Comparison of ENCODE assay signal across 27 cellular contexts in genomic region chr1:117623141-117623540, GRCh38. TPM values are rescaled to one million over a fixed set of nuclear protein-coding genes. Genes with fewer than 3 reads are reported as not detected.
A peak's percentile ranks its signal among the peaks of the same experiment; 100 is the strongest.
DNase-seq lines count a peak whose midpoint lies in the region; ATAC-seq and TF ChIP-seq lines count a peak whose summit lies in the region.
"Had no signal": no experiment of that assay in that cellular context is flagged by ENCODE, and none has a peak within 500 bp of the region (broad histone marks: within the 10 kb centered on the region; RNA-seq: fewer than 3 reads in every experiment).

No MANE protein-coding gene starts in this region.

- H3K27ac ChIP-seq in body of pancreas (peak overlapping the region; percentile 16 to 92 (median 54)), right cardiac atrium (ENCODE audit: low read length) (no peak overlapping the region)
- H3K27ac ChIP-seq: 22Rv1, C4-2B, GM23248, HL-60, RWPE1 had no signal

- H3K36me3 Mint-ChIP-seq in progenitor cell of endocrine pancreas (ENCODE audit: insufficient read depth), result peaks cover 34% of the 10 kb centered on the region
- H3K36me3 Mint-ChIP-seq in activated T-helper 1 cell treated with anti-CD3 and anti-CD28 coated beads, Interleukin-12 subunit alpha, Interleukin-12 subunit beta, Interleukin-2, Interleukin-4 antibody, amounts not matched to agents 30 ng/mL and 10 ng/mL and 1 ng/mL, durations not matched to agents 14 hours and 24 hours and 36 hours (ENCODE audit: low read depth), result peaks cover 42% of the 10 kb centered on the region

- H3K27me3 ChIP-seq in body of pancreas (no peaks in the 10 kb centered on the region), right cardiac atrium (ENCODE audit: control insufficient read depth, insufficient read depth) (no peaks in the 10 kb centered on the region)

- H3K4me3 ChIP-seq in body of pancreas (no peak overlapping the region), right cardiac atrium (ENCODE audit: low read length) (no peak overlapping the region)
- H3K4me3 ChIP-seq: GM23248 had no signal

- no peaks in the 10 kb centered on the region for H3K36me3 ChIP-seq in body of pancreas (replicated peaks in 1 of 2; ENCODE audit: insufficient read depth in 1 of 2, low read depth in 2 of 2)

- no peak overlapping the region for H3K4me3 Mint-ChIP-seq in progenitor cell of endocrine pancreas (ENCODE audit: low read depth)
- no peak overlapping the region for H3K4me3 Mint-ChIP-seq in activated T-helper 1 cell treated with anti-CD3 and anti-CD28 coated beads, Interleukin-12 subunit alpha, Interleukin-12 subunit beta, Interleukin-2, Interleukin-4 antibody, amounts not matched to agents 30 ng/mL and 10 ng/mL and 1 ng/mL, durations not matched to agents 14 hours and 24 hours and 36 hours
- H3K4me3 Mint-ChIP-seq: B cell had no signal

- no peaks in the 10 kb centered on the region for H3K27me3 Mint-ChIP-seq in progenitor cell of endocrine pancreas
- peaks cover 3% of the 10 kb centered on the region for H3K27me3 Mint-ChIP-seq in activated T-helper 1 cell treated with anti-CD3 and anti-CD28 coated beads, Interleukin-12 subunit alpha, Interleukin-12 subunit beta, Interleukin-2, Interleukin-4 antibody, amounts not matched to agents 30 ng/mL and 10 ng/mL and 1 ng/mL, durations not matched to agents 14 hours and 24 hours and 36 hours (ENCODE audit: insufficient read depth)
- H3K27me3 Mint-ChIP-seq: B cell had no signal

- peak; percentile 5 for ATAC-seq in body of pancreas
- no peak for ATAC-seq in GM21723 (IDR thresholded peaks at IDR 0.05; ENCODE audit: unreplicated experiment)
- no peak for ATAC-seq in right cardiac atrium
- ATAC-seq: Panc1 had no signal

- WGBS in body of pancreas, 2 donors, result 34 to 40% methylated on average over 9 of the region's 9 CpGs
- WGBS in right cardiac atrium, result 88% methylated on average over 9 of the region's 9 CpGs

- DNase-seq in activated CD8-positive, alpha-beta memory T cell treated with anti-CD3 and anti-CD28 coated beads for 24 hours, result peak; percentile 28
- DNase-seq in activated CD8-positive, alpha-beta memory T cell treated with anti-CD3 and anti-CD28 coated beads, Interleukin-2, amount 50 U/mL, for 4 hours, result no peak
- DNase-seq in body of pancreas (no peak), progenitor cell of endocrine pancreas (ENCODE audit: low spot score, unreplicated experiment) (no peak), right cardiac atrium (no peak), putamen (ENCODE audit: low spot score) (no peak)
- no peak for DNase-seq in activated T-helper 1 cell treated with anti-CD3 and anti-CD28 coated beads, Interleukin-12 subunit alpha, Interleukin-12 subunit beta, Interleukin-2, Interleukin-4 antibody, amounts not matched to agents 30 ng/mL and 10 ng/mL and 1 ng/mL, durations not matched to agents 14 hours and 24 hours and 36 hours (ENCODE audit: low spot score)
- DNase-seq: Calu3, DND-41, GM23248, H7, NCI-H1092, NCI-H1417 treated with DMSO at 0.1 percent for 48 hours, NCI-H1694 treated with DMSO at 0.1 percent for 48 hours, NCI-H2081, NCI-H2171, NCI-H226, NCI-H510A, NCI-H69, SHP77 had no signal

- peaks cover 15% of the 10 kb centered on the region for H3K4me1 Mint-ChIP-seq in progenitor cell of endocrine pancreas (ENCODE audit: low read depth)
- peaks cover 29% of the 10 kb centered on the region for H3K4me1 Mint-ChIP-seq in activated T-helper 1 cell treated with anti-CD3 and anti-CD28 coated beads, Interleukin-12 subunit alpha, Interleukin-12 subunit beta, Interleukin-2, Interleukin-4 antibody, amounts not matched to agents 30 ng/mL and 10 ng/mL and 1 ng/mL, durations not matched to agents 14 hours and 24 hours and 36 hours (ENCODE audit: low read depth)

- H3K27ac Mint-ChIP-seq in progenitor cell of endocrine pancreas, result peak overlapping the region; percentile 38
- no peak overlapping the region for H3K27ac Mint-ChIP-seq in activated T-helper 1 cell treated with anti-CD3 and anti-CD28 coated beads, Interleukin-12 subunit alpha, Interleukin-12 subunit beta, Interleukin-2, Interleukin-4 antibody, amounts not matched to agents 30 ng/mL and 10 ng/mL and 1 ng/mL, durations not matched to agents 14 hours and 24 hours and 36 hours

- peaks cover 97% of the 10 kb centered on the region for H3K4me1 ChIP-seq in body of pancreas
- H3K4me1 ChIP-seq in right cardiac atrium (ENCODE audit: control insufficient read depth, insufficient read depth, low read length), result peaks cover 2% of the 10 kb centered on the region

- H3K9me3 Mint-ChIP-seq in progenitor cell of endocrine pancreas (ENCODE audit: low read depth), result no peaks in the 10 kb centered on the region
- no peaks in the 10 kb centered on the region for H3K9me3 Mint-ChIP-seq in activated T-helper 1 cell treated with anti-CD3 and anti-CD28 coated beads, Interleukin-12 subunit alpha, Interleukin-12 subunit beta, Interleukin-2, Interleukin-4 antibody, amounts not matched to agents 30 ng/mL and 10 ng/mL and 1 ng/mL, durations not matched to agents 14 hours and 24 hours and 36 hours

- H3K9me3 ChIP-seq in body of pancreas, result no peaks in the 10 kb centered on the region
- no peaks in the 10 kb centered on the region for H3K9me3 ChIP-seq in right cardiac atrium (ENCODE audit: control insufficient read depth, low read length)

- intact Hi-C loops in body of pancreas (cut with DNase I), result no loop called here
- intact Hi-C loops in right cardiac atrium (cut with DNase I), result no loop called here
- intact Hi-C loops in activated T-helper 1 cell treated with anti-CD3 and anti-CD28 coated beads, Interleukin-12 subunit alpha, Interleukin-12 subunit beta, Interleukin-2, Interleukin-4 antibody, amounts not matched to agents 30 ng/mL and 10 ng/mL and 1 ng/mL, durations not matched to agents 14 hours and 24 hours and 36 hours (cut with micrococcal nuclease), result no loop called here

- TF ChIP-seq POLR2A in body of pancreas (IDR thresholded peaks at IDR 0.05), result no peak

- TF ChIP-seq CTCF in body of pancreas (IDR thresholded peaks at IDR 0.05) (no peak), progenitor cell of endocrine pancreas (IDR thresholded peaks at IDR 0.05; ENCODE audit: unreplicated experiment) (no peak)

RNA-seq across cellular contexts. Expression of gene TENT5C, which starts 17.3 kb away (rescaled TPM):
- total RNA-seq in body of pancreas (10 to 100 TPM; 30.0 to 39.7 TPM), progenitor cell of endocrine pancreas (11.4 and 13.6 TPM in 2 replicates), right cardiac atrium (10 to 100 TPM; 20.4 to 33.1 (median 31.7) TPM)
- polyA plus RNA-seq in right cardiac atrium, result 9.5 TPM
- 4.9 and 5.2 TPM in 2 replicates for total RNA-seq in activated T-helper 1 cell treated with anti-CD3 and anti-CD28 coated beads, Interleukin-12 subunit alpha, Interleukin-12 subunit beta, Interleukin-2, Interleukin-4 antibody, amounts not matched to agents 30 ng/mL and 10 ng/mL and 1 ng/mL, durations not matched to agents 14 hours and 24 hours and 36 hours
- total RNA-seq: GM23248 had no signal
